ENCODE assay signal across 22 cellular contexts in genomic region chr4:92359481-92359880, GRCh38. TPM values are rescaled to one million over a fixed set of nuclear protein-coding genes. Genes with fewer than 3 reads are reported as not detected.
"Had no signal": no experiment of that assay in that cellular context is flagged by ENCODE, and none has a peak within 500 bp of the region (broad histone marks: within the 10 kb centered on the region; RNA-seq: fewer than 3 reads in every experiment).

No MANE protein-coding gene starts in this region.

- H3K27ac Mint-ChIP-seq: activated CD8-positive, alpha-beta memory T cell treated with anti-CD3 and anti-CD28 coated beads, Interleukin-2, amount 10 ng/mL, durations not matched to agents 7 days and 5 days; activated naive CD8-positive, alpha-beta T cell; activated T-cell treated with anti-CD3 and anti-CD28 coated beads, Interleukin-2, amount 50 U/mL, for 24 hours; nephron progenitor cell; T-helper 2 cell treated with Interferon-gamma antibody and Interleukin-4, amounts not matched to agents 5 μg/mL and 100 μg/mL, for 36 hours had no signal

- H3K9me3 ChIP-seq: heart right ventricle, psoas muscle, sigmoid colon, suprapubic skin, upper lobe of right lung had no signal

- FAIRE-seq: bronchial epithelial cell, colon, frontal cortex had no signal

- H3K4me3 Mint-ChIP-seq: activated CD8-positive, alpha-beta memory T cell treated with anti-CD3 and anti-CD28 coated beads, Interleukin-2, amount 10 ng/mL, durations not matched to agents 7 days and 5 days; activated naive CD8-positive, alpha-beta T cell; activated T-cell treated with anti-CD3 and anti-CD28 coated beads, Interleukin-2, amount 50 U/mL, for 24 hours; nephron progenitor cell; T-helper 2 cell treated with Interferon-gamma antibody and Interleukin-4, amounts not matched to agents 5 μg/mL and 100 μg/mL, for 36 hours had no signal

- H3K4me1 Mint-ChIP-seq: activated CD8-positive, alpha-beta memory T cell treated with anti-CD3 and anti-CD28 coated beads, Interleukin-2, amount 10 ng/mL, durations not matched to agents 7 days and 5 days; nephron progenitor cell had no signal

- ATAC-seq: activated CD8-positive, alpha-beta memory T cell treated with anti-CD3 and anti-CD28 coated beads, Interleukin-2, amount 10 ng/mL, durations not matched to agents 7 days and 5 days; heart right ventricle; psoas muscle; upper lobe of right lung had no signal

- H3K4me1 ChIP-seq: heart right ventricle, psoas muscle, sigmoid colon, suprapubic skin, upper lobe of right lung had no signal

- H3K4me3 ChIP-seq: heart right ventricle, psoas muscle, sigmoid colon, suprapubic skin, upper lobe of right lung had no signal

- H3K27ac ChIP-seq: heart right ventricle, psoas muscle, sigmoid colon, suprapubic skin, upper lobe of right lung had no signal

- H3K27me3 ChIP-seq: heart right ventricle, sigmoid colon, suprapubic skin, upper lobe of right lung had no signal

- DNase-seq: activated CD4-positive, alpha-beta T cell treated with anti-CD3 and anti-CD28 coated beads, Interleukin-2, amount 50 U/mL, for 48 hours; activated CD4-positive, CD25-positive, alpha-beta regulatory T cell treated with anti-CD3 and anti-CD28 coated beads, Interleukin-2, amount 50 U/mL, for 72 hours; activated CD8-positive, alpha-beta memory T cell treated with anti-CD3 and anti-CD28 coated beads, Interleukin-2, amount 10 ng/mL, durations not matched to agents 7 days and 5 days; activated effector memory CD4-positive, alpha-beta T cell treated with anti-CD3 and anti-CD28 coated beads, Interleukin-2, amount 50 U/mL, for 16 hours; activated T-cell treated with anti-CD3 and anti-CD28 coated beads, Interleukin-2, amount 50 U/mL, for 24 hours; anterior cingulate cortex; heart right ventricle; nephron progenitor cell; psoas muscle; sigmoid colon; stimulated activated CD4-positive, alpha-beta T cell treated with anti-CD3 and anti-CD28 coated beads, Interleukin-12 subunit alpha, Interleukin-12 subunit beta, amount 100 ng/mL, for 4 hours; stimulated activated naive CD4-positive, alpha-beta T cell treated with Interleukin-2 at 50 U/mL for 16 hours; upper lobe of right lung had no signal

- H3K36me3 Mint-ChIP-seq: activated CD8-positive, alpha-beta memory T cell treated with anti-CD3 and anti-CD28 coated beads, Interleukin-2, amount 10 ng/mL, durations not matched to agents 7 days and 5 days; activated naive CD8-positive, alpha-beta T cell had no signal

- H3K9me3 Mint-ChIP-seq: nephron progenitor cell; T-helper 2 cell treated with Interferon-gamma antibody and Interleukin-4, amounts not matched to agents 5 μg/mL and 100 μg/mL, for 36 hours had no signal

- H3K36me3 ChIP-seq: heart right ventricle, sigmoid colon, suprapubic skin, upper lobe of right lung had no signal

- H3K27me3 Mint-ChIP-seq: activated CD8-positive, alpha-beta memory T cell treated with anti-CD3 and anti-CD28 coated beads, Interleukin-2, amount 10 ng/mL, durations not matched to agents 7 days and 5 days; activated naive CD8-positive, alpha-beta T cell; activated T-cell treated with anti-CD3 and anti-CD28 coated beads, Interleukin-2, amount 50 U/mL, for 24 hours had no signal

RNA-seq across cellular contexts. Expression of gene GRID2, which starts 55.7 kb away (rescaled TPM):
- total RNA-seq: activated CD8-positive, alpha-beta memory T cell treated with anti-CD3 and anti-CD28 coated beads, Interleukin-2, amount 10 ng/mL, durations not matched to agents 7 days and 5 days; bronchial epithelial cell; lower leg skin; mesenteric fat pad; osteoblast; psoas muscle; suprapubic skin; upper lobe of right lung had no signal
